In genomic region chr14:45251912-45252311, GRCh38 we compare ENCODE assay signal across 8 cellular contexts. TPM values are rescaled to one million over a fixed set of nuclear protein-coding genes. Genes with fewer than 3 reads are reported as not detected.
A peak's percentile ranks its signal among the peaks of the same experiment; 100 is the strongest.
DNase-seq lines count a peak whose midpoint lies in the region; ATAC-seq and TF ChIP-seq lines count a peak whose summit lies in the region.

No MANE protein-coding gene starts in this region.

- TF ChIP-seq CTCF in endodermal cell (conservative IDR thresholded peaks at IDR 0.05) (no peak), neutrophil (IDR thresholded peaks at IDR 0.05) (no peak), adrenal gland (IDR thresholded peaks at IDR 0.05) (no peak)

- H3K9ac ChIP-seq in endodermal cell (ENCODE audit: extremely low read depth, low read length, poor library complexity, severe bottlenecking): peak overlapping the region; percentile 92

- DNase-seq in ELR (ENCODE audit: low read depth) (peak; percentile 52), SIG-M5 treated with dmso at 0.1 percent for 504 hours (lab: John Stamatoyannopoulos, UW; ENCODE audit: unreplicated experiment) (peak; percentile 93), endodermal cell (no peak), NCI-H2196 (lab: John Stamatoyannopoulos, UW; ENCODE audit: unreplicated experiment) (no peak), adrenal gland (no peak)

- intact Hi-C loops in adrenal gland (cut with DNase I): loop anchor here in 1 of 2 donors (10.0 kb wide), 1 partner anchor 117 kb away; the partner anchor contains the start of genes FANCM and FKBP3

- no peaks in the 10 kb centered on the region for H3K36me3 ChIP-seq in endodermal cell (ENCODE audit: control insufficient read depth, insufficient read depth, low read length)
- no peaks in the 10 kb centered on the region for H3K36me3 ChIP-seq in neutrophil
- no peaks in the 10 kb centered on the region for H3K36me3 ChIP-seq in adrenal gland (replicated peaks in 1 of 2)

- TF ChIP-seq POLR2A in adrenal gland (IDR thresholded peaks at IDR 0.05): no peak

- H3K27me3 Mint-ChIP-seq in endodermal cell (ENCODE audit: insufficient read depth): peaks cover 6% of the 10 kb centered on the region

- H3K4me3 Mint-ChIP-seq in endodermal cell: peak overlapping the region; percentile 83

- peaks cover 15% of the 10 kb centered on the region for H3K4me1 Mint-ChIP-seq in endodermal cell

- H3K36me3 Mint-ChIP-seq in endodermal cell (ENCODE audit: low read depth): peaks cover 3% of the 10 kb centered on the region

- H3K4me1 ChIP-seq in endodermal cell (ENCODE audit: control insufficient read depth, insufficient read depth, low read length) (no peaks in the 10 kb centered on the region), neutrophil (ENCODE audit: control insufficient read depth in 1 of 2, insufficient read depth in 1 of 2, low read depth in 1 of 2, low read length in 1 of 2) (peaks cover 64 to 67% of the 10 kb centered on the region in 2 experiments), adrenal gland (replicated peaks in 1 of 2) (peaks cover 0 to 31% of the 10 kb centered on the region in 2 donors)

- peak overlapping the region; percentile 88 for H3K27ac Mint-ChIP-seq in endodermal cell

- ATAC-seq in GM19452 (IDR thresholded peaks at IDR 0.05; ENCODE audit: unreplicated experiment): peak; percentile 62
- peak; percentile 57 for ATAC-seq in HG03439 (IDR thresholded peaks at IDR 0.05; ENCODE audit: unreplicated experiment)

- H3K9me3 Mint-ChIP-seq in endodermal cell: peaks cover 13% of the 10 kb centered on the region

- peaks cover 11% of the 10 kb centered on the region for H3K9me3 ChIP-seq in endodermal cell (ENCODE audit: control insufficient read depth, low read length)
- no peaks in the 10 kb centered on the region for H3K9me3 ChIP-seq in neutrophil
- no peaks in the 10 kb centered on the region for H3K9me3 ChIP-seq in adrenal gland (replicated peaks in 1 of 3)

- H3K27ac ChIP-seq in endodermal cell (ENCODE audit: low read depth, low read length) (no peak overlapping the region), neutrophil (peak overlapping the region; percentile 88), adrenal gland (peak overlapping the region in 2 of 5 donors; percentile 26 to 92)

- 42 to 100% methylated on average over 1 to 4 of the region's 5 CpGs for WGBS in endodermal cell (ENCODE audit: insufficient coverage in 1 of 2, insufficient read length in 1 of 2), 2 experiments
- 19 to 25% (median 23%) methylated on average over 5 of the region's 5 CpGs for WGBS in adrenal gland, 4 donors

- H3K27me3 ChIP-seq in endodermal cell (ENCODE audit: control insufficient read depth, insufficient read depth, low read length, poor library complexity, severe bottlenecking): no peaks in the 10 kb centered on the region
- H3K27me3 ChIP-seq in neutrophil: no peaks in the 10 kb centered on the region
- H3K27me3 ChIP-seq in adrenal gland: no peaks in the 10 kb centered on the region

- H3K4me3 ChIP-seq in endodermal cell (ENCODE audit: low read length): peak overlapping the region; percentile 92
- H3K4me3 ChIP-seq in neutrophil (ENCODE audit: low read depth in 1 of 2, low read length in 1 of 2): peak overlapping the region; percentile 77 to 93
- peak overlapping the region in 2 of 4 donors; percentile 41 to 75 for H3K4me3 ChIP-seq in adrenal gland

RNA-seq across cellular contexts. Expression of gene MIS18BP1, which starts 1.1 kb away (rescaled TPM):
- total RNA-seq in endodermal cell: 10 to 100 TPM; 61.0 to 91.8 TPM
- polyA plus RNA-seq in endodermal cell (2013, experiment 1 of 2): 46.4 TPM
- 59.0 TPM for polyA plus RNA-seq in endodermal cell (2013, experiment 2 of 2)
- total RNA-seq in adrenal gland: 10 to 100 TPM in 6 of 8 donors, 1 to 10 TPM in 2; 8.7 to 32.5 (median 13.2) TPM
- polyA plus RNA-seq in adrenal gland: 1 to 10 TPM; 3.3 to 9.2 (median 4.5) TPM

Comparison
In these comparisons a context has a peak if more than half of its experiments do, and no peak if none do; other contexts are left out.
1. DNase-seq: peak in ELR (single experiment) and SIG-M5 treated with dmso at 0.1 percent for 504 hours (single experiment); none in endodermal cell (single experiment), NCI-H2196 (single experiment) and adrenal gland (0 of 7).